In the genomic region with DNA sequence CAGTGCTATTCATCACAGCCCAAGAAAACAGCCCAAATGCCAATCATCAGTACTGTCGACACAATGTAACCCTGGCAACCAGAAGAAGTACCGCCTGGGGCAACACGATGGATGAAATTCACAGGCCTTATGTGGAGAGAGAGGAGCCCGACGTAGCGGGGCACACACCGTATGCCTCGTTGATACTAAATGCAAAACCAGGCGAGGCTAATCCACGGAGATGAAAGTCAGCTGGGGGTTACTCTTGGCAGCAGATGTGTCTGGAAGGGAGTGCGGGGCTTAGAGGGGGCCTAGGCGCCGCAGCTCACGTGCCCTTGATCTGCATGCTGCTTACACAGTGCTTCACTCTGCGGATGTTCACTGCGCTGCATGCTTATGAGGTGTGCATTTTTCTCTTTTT, we compare ENCODE assay signal across 16 cellular contexts. TPM values are rescaled to one million over a fixed set of nuclear protein-coding genes. Genes with fewer than 3 reads are reported as not detected.
DNase-seq lines count a peak whose midpoint lies in the region; ATAC-seq and TF ChIP-seq lines count a peak whose summit lies in the region.
"Had no signal": no experiment of that assay in that cellular context is flagged by ENCODE, and none has a peak within 500 bp of the region (broad histone marks: within the 10 kb centered on the region; RNA-seq: fewer than 3 reads in every experiment).

No MANE protein-coding gene starts in this region.

- peaks cover 54% of the 10 kb centered on the region for H3K4me1 Mint-ChIP-seq in CD4-positive, alpha-beta T cell (ENCODE audit: low read depth)
- H3K4me1 Mint-ChIP-seq in activated CD8-positive, alpha-beta T cell treated with anti-CD3 and anti-CD28 coated beads, Interleukin-2, amount 10 ng/mL, durations not matched to agents 7 days and 5 days (ENCODE audit: low read depth), result peaks cover 62% of the 10 kb centered on the region
- H3K4me1 Mint-ChIP-seq in naive thymus-derived CD4-positive, alpha-beta T cell, result peaks cover 18 to 57% (median 38%) of the 10 kb centered on the region in 7 donors

- no peak for TF ChIP-seq CTCF in CD4-positive, alpha-beta T cell (IDR thresholded peaks at IDR 0.05)
- no peak for TF ChIP-seq CTCF in GM10248 (IDR thresholded peaks at IDR 0.05; ENCODE audit: control extremely low read depth, extremely low read depth, low read depth, missing control alignments)

- POLR2A ChIA-PET in CD4-positive, alpha-beta T cell (lab: Charles Lee), result interaction anchor here (0.7 kb wide), 1 partner anchor 17 kb away, joined by 3 read pairs; no protein-coding TSS in a partner anchor
- POLR2A ChIA-PET in GM10248 (lab: Yijun Ruan, JAX), result no interaction called here
- POLR2A ChIA-PET in activated CD8-positive, alpha-beta T cell treated with anti-CD3 and anti-CD28 coated beads, Interleukin-2, amount 10 ng/mL, durations not matched to agents 7 days and 5 days (lab: Charles Lee), result no interaction called here
- POLR2A ChIA-PET in naive thymus-derived CD4-positive, alpha-beta T cell (lab: Charles Lee), result interaction anchor here (0.9 kb wide), 1 partner anchor 18 kb away, joined by 6 read pairs; no protein-coding TSS in a partner anchor

- H3K9me3 Mint-ChIP-seq in CD4-positive, alpha-beta T cell, result peaks cover 2% of the 10 kb centered on the region
- H3K9me3 Mint-ChIP-seq in activated CD8-positive, alpha-beta T cell treated with anti-CD3 and anti-CD28 coated beads, Interleukin-2, amount 10 ng/mL, durations not matched to agents 7 days and 5 days (ENCODE audit: insufficient read depth), result no peaks in the 10 kb centered on the region
- H3K9me3 Mint-ChIP-seq in naive thymus-derived CD4-positive, alpha-beta T cell, result peaks cover 0 to 8% (median 0%) of the 10 kb centered on the region in 11 donors

- CTCF ChIA-PET in CD4-positive, alpha-beta T cell (lab: Charles Lee), result no interaction called here
- CTCF ChIA-PET in GM10248 (lab: Yijun Ruan, JAX), result interaction anchor here (1.5 to 2.7 kb wide), 2 partner anchors 33 to 39 kb away, joined by 4 to 13 read pairs; no protein-coding TSS in a partner anchor
- CTCF ChIA-PET in activated CD8-positive, alpha-beta T cell treated with anti-CD3 and anti-CD28 coated beads, Interleukin-2, amount 10 ng/mL, durations not matched to agents 7 days and 5 days (lab: Charles Lee), result interaction anchor here (1.6 kb wide), 1 partner anchor 56 kb away, joined by 5 read pairs; no protein-coding TSS in a partner anchor
- CTCF ChIA-PET in naive thymus-derived CD4-positive, alpha-beta T cell (lab: Charles Lee), result interaction anchor here (0.6 to 2.1 kb wide), 5 partner anchors 33 to 63 kb away, joined by 3 to 7 read pairs (median 3); no protein-coding TSS in a partner anchor

- peak overlapping the region; percentile 47 for H3K27ac Mint-ChIP-seq in CD4-positive, alpha-beta T cell
- peak overlapping the region; percentile 85 for H3K27ac Mint-ChIP-seq in activated CD8-positive, alpha-beta T cell treated with anti-CD3 and anti-CD28 coated beads, Interleukin-2, amount 10 ng/mL, durations not matched to agents 7 days and 5 days
- H3K27ac Mint-ChIP-seq in naive thymus-derived CD4-positive, alpha-beta T cell, result peak overlapping the region in 8 of 9 donors; percentile 46 to 90 (median 64)
- H3K27ac Mint-ChIP-seq: nephron progenitor cell had no signal

- H3K4me3 Mint-ChIP-seq in CD4-positive, alpha-beta T cell, result no peak overlapping the region
- H3K4me3 Mint-ChIP-seq in activated CD8-positive, alpha-beta T cell treated with anti-CD3 and anti-CD28 coated beads, Interleukin-2, amount 10 ng/mL, durations not matched to agents 7 days and 5 days, result peak overlapping the region; percentile 10
- H3K4me3 Mint-ChIP-seq in naive thymus-derived CD4-positive, alpha-beta T cell, result peak overlapping the region in 7 of 10 donors; percentile 0 to 49 (median 22)
- H3K4me3 Mint-ChIP-seq: nephron progenitor cell had no signal

- intact Hi-C loops in CD4-positive, alpha-beta T cell (cut with DNase I, micrococcal nuclease), result no loop called here
- intact Hi-C loops in naive thymus-derived CD4-positive, alpha-beta T cell (cut with micrococcal nuclease), result loop anchor here in 1 of 2 donors (5.0 kb wide), 1 partner anchor 34 kb away; no protein-coding TSS in a partner anchor

- no peaks in the 10 kb centered on the region for H3K27me3 ChIP-seq in CD4-positive, alpha-beta T cell (ENCODE audit: control insufficient read depth, insufficient read depth, low read length)
- H3K27me3 ChIP-seq in naive thymus-derived CD4-positive, alpha-beta T cell (ENCODE audit: control insufficient read depth in 2 of 2, insufficient read depth in 2 of 2, low read length in 2 of 2), result no peaks in the 10 kb centered on the region
- H3K27me3 ChIP-seq: adrenal gland, colonic mucosa, hepatocyte had no signal

- peak overlapping the region; percentile 16 for H3K27ac ChIP-seq in CD4-positive, alpha-beta T cell (ENCODE audit: low read depth, low read length)
- no peak overlapping the region for H3K27ac ChIP-seq in naive thymus-derived CD4-positive, alpha-beta T cell (ENCODE audit: low read depth, low read length)
- H3K27ac ChIP-seq: adrenal gland, colonic mucosa, esophagus muscularis mucosa, hepatocyte, left ventricle myocardium inferior had no signal

- ATAC-seq in CD4-positive, alpha-beta T cell (ENCODE audit: poor library complexity), result peak; percentile 75
- peak; percentile 54 for ATAC-seq in activated CD8-positive, alpha-beta T cell treated with anti-CD3 and anti-CD28 coated beads, Interleukin-2, amount 10 ng/mL, durations not matched to agents 7 days and 5 days
- peak; percentile 57 for ATAC-seq in naive thymus-derived CD4-positive, alpha-beta T cell
- ATAC-seq: sciatic nerve had no signal

- H3K36me3 Mint-ChIP-seq in CD4-positive, alpha-beta T cell (ENCODE audit: low read depth), result no peaks in the 10 kb centered on the region
- H3K36me3 Mint-ChIP-seq in activated CD8-positive, alpha-beta T cell treated with anti-CD3 and anti-CD28 coated beads, Interleukin-2, amount 10 ng/mL, durations not matched to agents 7 days and 5 days (ENCODE audit: low read depth), result peaks cover 15% of the 10 kb centered on the region
- H3K36me3 Mint-ChIP-seq in naive thymus-derived CD4-positive, alpha-beta T cell, result peaks cover 0 to 8% (median 0%) of the 10 kb centered on the region in 5 donors

- DNase-seq in CD4-positive, alpha-beta T cell, result no peak
- peak; percentile 5 for DNase-seq in GM10248 (ENCODE audit: extremely low spot score)
- peak; percentile 55 for DNase-seq in activated CD8-positive, alpha-beta T cell treated with anti-CD3 and anti-CD28 coated beads, Interleukin-2, amount 10 ng/mL, durations not matched to agents 7 days and 5 days
- peak in 2 of 9 donors; percentile 30 to 76 for DNase-seq in naive thymus-derived CD4-positive, alpha-beta T cell
- no peak for DNase-seq in SKM-1 (lab: John Stamatoyannopoulos, UW; ENCODE audit: unreplicated experiment)
- DNase-seq in GF-D8 (lab: John Stamatoyannopoulos, UW), result no peak
- no peak for DNase-seq in SW 1271 (lab: John Stamatoyannopoulos, UW)
- DNase-seq: colonic mucosa; left ventricle myocardium inferior; NCI-H2029 treated with DMSO at 0.1 percent for 48 hours; nephron progenitor cell; stimulated activated CD4-positive, alpha-beta T cell treated with anti-CD3 and anti-CD28 coated beads, Interleukin-4, amount 100 ng/mL, for 1 hour had no signal

- no peaks in the 10 kb centered on the region for H3K36me3 ChIP-seq in naive thymus-derived CD4-positive, alpha-beta T cell (ENCODE audit: control insufficient read depth in 2 of 3, insufficient read depth in 3 of 3, low read length in 3 of 3)
- H3K36me3 ChIP-seq: adrenal gland, colonic mucosa, esophagus muscularis mucosa, left ventricle myocardium inferior had no signal

- no peak overlapping the region for H3K4me3 ChIP-seq in naive thymus-derived CD4-positive, alpha-beta T cell (ENCODE audit: low read length)
- H3K4me3 ChIP-seq: adrenal gland, colonic mucosa, esophagus muscularis mucosa, hepatocyte, left ventricle myocardium inferior had no signal

- peaks cover 10 to 56% of the 10 kb centered on the region in 2 donors for H3K4me1 ChIP-seq in naive thymus-derived CD4-positive, alpha-beta T cell (ENCODE audit: control insufficient read depth in 2 of 2, insufficient read depth in 2 of 2, low read length in 2 of 2)
- H3K4me1 ChIP-seq: adrenal gland, colonic mucosa, esophagus muscularis mucosa, left ventricle myocardium inferior had no signal

- H3K27me3 Mint-ChIP-seq in CD4-positive, alpha-beta T cell, result no peaks in the 10 kb centered on the region
- H3K27me3 Mint-ChIP-seq in activated CD8-positive, alpha-beta T cell treated with anti-CD3 and anti-CD28 coated beads, Interleukin-2, amount 10 ng/mL, durations not matched to agents 7 days and 5 days (ENCODE audit: low read depth), result peaks cover 2% of the 10 kb centered on the region
- peaks cover 0 to 5% (median 0%) of the 10 kb centered on the region in 5 donors for H3K27me3 Mint-ChIP-seq in naive thymus-derived CD4-positive, alpha-beta T cell

- no peaks in the 10 kb centered on the region for H3K9me3 ChIP-seq in CD4-positive, alpha-beta T cell (ENCODE audit: control insufficient read depth, low read length)
- H3K9me3 ChIP-seq in naive thymus-derived CD4-positive, alpha-beta T cell (ENCODE audit: control insufficient read depth in 2 of 3, low read length in 3 of 3), result no peaks in the 10 kb centered on the region
- H3K9me3 ChIP-seq: adrenal gland, colonic mucosa had no signal

RNA-seq across cellular contexts. Expression of a gene that starts 29.8 kb away (rescaled TPM):
- 10 to 100 TPM; 15.8 to 18.3 TPM for total RNA-seq in CD4-positive, alpha-beta T cell
- total RNA-seq in activated CD8-positive, alpha-beta T cell treated with anti-CD3 and anti-CD28 coated beads, Interleukin-2, amount 10 ng/mL, durations not matched to agents 7 days and 5 days, result 10 to 100 TPM; 22.9 to 23.2 TPM
- total RNA-seq in naive thymus-derived CD4-positive, alpha-beta T cell, result 10 to 100 TPM; 16.3 to 29.4 (median 19.6) TPM
- polyA plus RNA-seq in naive thymus-derived CD4-positive, alpha-beta T cell, result 10 to 100 TPM; 41.2 to 44.9 TPM

RNA-seq across cellular contexts. Expression of a gene that starts 47.4 kb away (rescaled TPM):
- total RNA-seq in CD4-positive, alpha-beta T cell, result under 1 TPM; 0.22 to 0.25 TPM
- 10 to 100 TPM; 27.0 to 28.1 TPM for total RNA-seq in activated CD8-positive, alpha-beta T cell treated with anti-CD3 and anti-CD28 coated beads, Interleukin-2, amount 10 ng/mL, durations not matched to agents 7 days and 5 days
- 10 to 100 TPM in 1 of 5 experiments, under 1 TPM in 4; 0.32 to 18.5 (median 0.35) TPM for total RNA-seq in naive thymus-derived CD4-positive, alpha-beta T cell
- under 1 TPM in 1 of 2 donors, not detected in 1; 0.28 TPM for polyA plus RNA-seq in naive thymus-derived CD4-positive, alpha-beta T cell

Comparison
In these comparisons a context has a peak if more than half of its experiments do, and no peak if none do; other contexts are left out.
1. DNase-seq: peak in GM10248 (single experiment) and activated CD8-positive, alpha-beta T cell treated with anti-CD3 and anti-CD28 coated beads, Interleukin-2, amount 10 ng/mL, durations not matched to agents 7 days and 5 days (single experiment); none in CD4-positive, alpha-beta T cell (0 of 10), SKM-1 (single experiment), GF-D8 (single experiment) and SW 1271 (0 of 2).
2. POLR2A ChIA-PET loops: an anchor here in CD4-positive, alpha-beta T cell (0.7 kb wide) and naive thymus-derived CD4-positive, alpha-beta T cell (0.9 kb wide); none called in GM10248 and activated CD8-positive, alpha-beta T cell treated with anti-CD3 and anti-CD28 coated beads, Interleukin-2, amount 10 ng/mL, durations not matched to agents 7 days and 5 days.
3. Peak in every context shown above with its lines, with median percentiles within 50 percentile points of each other: ATAC-seq and H3K27ac Mint-ChIP-seq.